10 cellular contexts compared by ENCODE assay signal in genomic region chr2:55887906-55888625, GRCh38. TPM values are rescaled to one million over a fixed set of nuclear protein-coding genes. Genes with fewer than 3 reads are reported as not detected.
A peak's percentile ranks its signal among the peaks of the same experiment; 100 is the strongest.
DNase-seq lines count a peak whose midpoint lies in the region; ATAC-seq lines count a peak whose summit lies in the region.
"Had no signal": no experiment of that assay in that cellular context is flagged by ENCODE, and none has a peak within 500 bp of the region (broad histone marks: within the 10 kb centered on the region; RNA-seq: fewer than 3 reads in every experiment).

No MANE protein-coding gene starts in this region.

- no peaks in the 10 kb centered on the region for H3K27me3 Mint-ChIP-seq in activated T-helper 17 cell treated with anti-CD3 and anti-CD28 coated beads, Interleukin-2, amount 50 U/mL, for 72 hours

- H3K36me3 Mint-ChIP-seq in activated T-helper 17 cell treated with anti-CD3 and anti-CD28 coated beads, Interleukin-2, amount 50 U/mL, for 72 hours (ENCODE audit: low read depth): no peaks in the 10 kb centered on the region

- peak; percentile 37 for DNase-seq in A172 (ENCODE audit: low spot score)
- DNase-seq in HS-5 (ENCODE audit: low read depth): peak; percentile 56
- DNase-seq in astrocyte of the hippocampus (ENCODE audit: low read depth, low spot score): peak; percentile 84
- peak; percentile 96 for DNase-seq in iris pigment epithelial cell (ENCODE audit: low read depth)
- no peak for DNase-seq in GM19240 (ENCODE audit: insufficient read length, low spot score)
- DNase-seq in Kasumi-1 (lab: John Stamatoyannopoulos, UW): no peak
- DNase-seq: stimulated activated CD4-positive, alpha-beta T cell treated with anti-CD3 and anti-CD28 coated beads, Interleukin-2, amount 100 ng/mL, for 24 hours had no signal

- ATAC-seq in HG03025 (IDR thresholded peaks at IDR 0.05; ENCODE audit: low FRiP score, unreplicated experiment): no peak
- ATAC-seq in activated T-helper 17 cell treated with anti-CD3 and anti-CD28 coated beads, Interleukin-2, amount 50 U/mL, for 72 hours (replicated peaks): no peak

- no peaks in the 10 kb centered on the region for H3K4me1 Mint-ChIP-seq in activated T-helper 17 cell treated with anti-CD3 and anti-CD28 coated beads, Interleukin-2, amount 50 U/mL, for 72 hours
- H3K4me1 Mint-ChIP-seq: B cell had no signal

- H3K9me3 Mint-ChIP-seq in activated T-helper 17 cell treated with anti-CD3 and anti-CD28 coated beads, Interleukin-2, amount 50 U/mL, for 72 hours: no peaks in the 10 kb centered on the region

- H3K27ac Mint-ChIP-seq in activated T-helper 17 cell treated with anti-CD3 and anti-CD28 coated beads, Interleukin-2, amount 50 U/mL, for 72 hours: no peak overlapping the region
- H3K27ac Mint-ChIP-seq: B cell had no signal

- H3K4me3 Mint-ChIP-seq in activated T-helper 17 cell treated with anti-CD3 and anti-CD28 coated beads, Interleukin-2, amount 50 U/mL, for 72 hours: no peak overlapping the region
- H3K4me3 Mint-ChIP-seq: B cell had no signal

RNA-seq across cellular contexts. Expression of gene EFEMP1, which starts 35.5 kb away (rescaled TPM):
- 9.8 and 12.3 TPM in 2 replicates for total RNA-seq in A172 (2014; rRNA removed; shearing (Covaris generic))
- not detected for total RNA-seq in activated T-helper 17 cell treated with anti-CD3 and anti-CD28 coated beads, Interleukin-2, amount 50 U/mL, for 72 hours
- total RNA-seq: B cell had no signal

Comparison
In these comparisons a context has a peak if more than half of its experiments do, and no peak if none do; other contexts are left out.
1. DNase-seq: peak in A172 (single experiment), HS-5 (single experiment), astrocyte of the hippocampus (single experiment) and iris pigment epithelial cell (single experiment); none in GM19240 (single experiment) and Kasumi-1 (0 of 2).
2. RNA of gene EFEMP1, which starts 35.5 kb away (total RNA-seq): 9.8 to 12.3 TPM in A172; not detected in activated T-helper 17 cell treated with anti-CD3 and anti-CD28 coated beads, Interleukin-2, amount 50 U/mL, for 72 hours; every median in the first group is over 10 times any median in the second.